Comparison of ENCODE assay signal across 23 cellular contexts in the genomic region with DNA sequence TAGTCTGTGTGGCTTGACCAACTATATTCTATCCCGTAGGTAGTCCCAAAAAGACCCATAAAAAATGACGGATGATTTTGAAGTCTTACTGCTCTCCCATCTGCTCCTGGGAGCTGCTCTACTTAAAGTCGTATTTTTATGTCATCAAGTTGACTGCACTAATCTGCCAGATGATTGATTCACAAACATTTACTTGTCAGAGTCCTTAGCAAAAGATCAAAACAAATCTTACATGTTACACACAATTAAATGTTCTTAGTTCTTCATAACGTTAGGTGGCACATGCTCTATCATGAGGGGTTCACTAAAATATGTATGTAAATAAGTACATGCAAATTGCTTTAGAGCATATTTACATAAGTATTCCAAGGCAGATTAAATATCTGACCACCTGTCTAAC.
"Had no signal": no experiment of that assay in that cellular context is flagged by ENCODE, and none has a peak within 500 bp of the region (broad histone marks: within the 10 kb centered on the region; RNA-seq: fewer than 3 reads in every experiment).

No MANE protein-coding gene starts in this region.

- DNase-seq: activated B cell treated with CpG ODN at 0.5 μM for 24 hours; activated CD4-positive, alpha-beta T cell treated with anti-CD3 and anti-CD28 coated beads for 1 hour; activated CD4-positive, alpha-beta T cell treated with anti-CD3 and anti-CD28 coated beads, Interleukin-2, amount 10 ng/mL, durations not matched to agents 24 days and 14 days; activated CD4-positive, alpha-beta T cell treated with anti-CD3 and anti-CD28 coated beads, Interleukin-2, amount 50 U/mL, for 48 hours; activated CD8-positive, alpha-beta memory T cell treated with anti-CD3 and anti-CD28 coated beads, Interleukin-2, amount 10 ng/mL, durations not matched to agents 7 days and 5 days; activated effector memory CD4-positive, alpha-beta T cell treated with anti-CD3 and anti-CD28 coated beads, Interleukin-2, amount 50 U/mL, for 16 hours; activated naive CD4-positive, alpha-beta T cell treated with Interleukin-2 at 50 U/mL for 16 hours; activated naive CD8-positive, alpha-beta T cell treated with anti-CD3 and anti-CD28 coated beads, Interleukin-2, amount 50 U/mL, for 24 hours; activated T-cell treated with anti-CD3 and anti-CD28 coated beads, Interleukin-2, amount 50 U/mL, for 4 hours; amniotic stem cell; body of pancreas; central memory CD4-positive, alpha-beta T cell; IMR-90; Kasumi-1; KBM-7; NCI-H146; NCI-H187 treated with DMSO at 0.1 percent for 48 hours; NCI-H446 treated with DMSO at 0.1 percent for 48 hours; NCI-H748 treated with DMSO at 0.1 percent for 48 hours; SHP77 treated with DMSO at 0.1 percent for 48 hours; T-helper 17 cell; T-helper 9 cell had no signal

- H3K4me3 ChIP-seq: ascending aorta, body of pancreas had no signal
